1 cellular context compared by ENCODE assay signal in genomic region chr13:27338207-27338606, GRCh38.
TF ChIP-seq lines count a peak whose summit lies in the region.

No MANE protein-coding gene starts in this region.

TF ChIP-seq in HCT116, 20 proteins besides CTCF, POLR2A, EP300 and RAD21 (continued from another document):
- TF ChIP-seq REST (IDR thresholded peaks at IDR 0.05; ENCODE audit: low read depth) (no peak), ZBTB33 (IDR thresholded peaks at IDR 0.05; ENCODE audit: extremely low read depth, insufficient replicate concordance, low read length) (no peak), ZFX (IDR thresholded peaks at IDR 0.05) (no peak), EZH2phosphoT487 (IDR thresholded peaks at IDR 0.05; ENCODE audit: borderline replicate concordance) (no peak), CBX3 (IDR thresholded peaks at IDR 0.05; ENCODE audit: low read depth) (no peak), SRF (IDR thresholded peaks at IDR 0.05; ENCODE audit: low read depth) (no peak)
TF ChIP-seq in HCT116: peak in this region for 0.
